Comparison of ENCODE assay signal across 1 cellular context in genomic region chr21:37245151-37245550, GRCh38.
TF ChIP-seq lines count a peak whose summit lies in the region.

No MANE protein-coding gene starts in this region.

TF ChIP-seq in GM23338, 12 proteins besides CTCF, POLR2A, EP300 and RAD21 (continued from another document):
- TF ChIP-seq ZNF462 (CRISPR knock-in tag; IDR thresholded peaks at IDR 0.05): 0 out of 2 replicates have a peak, but pooled peaks have one; percentile 16
